ENCODE assay signal across 1 cellular context in the genomic region with DNA sequence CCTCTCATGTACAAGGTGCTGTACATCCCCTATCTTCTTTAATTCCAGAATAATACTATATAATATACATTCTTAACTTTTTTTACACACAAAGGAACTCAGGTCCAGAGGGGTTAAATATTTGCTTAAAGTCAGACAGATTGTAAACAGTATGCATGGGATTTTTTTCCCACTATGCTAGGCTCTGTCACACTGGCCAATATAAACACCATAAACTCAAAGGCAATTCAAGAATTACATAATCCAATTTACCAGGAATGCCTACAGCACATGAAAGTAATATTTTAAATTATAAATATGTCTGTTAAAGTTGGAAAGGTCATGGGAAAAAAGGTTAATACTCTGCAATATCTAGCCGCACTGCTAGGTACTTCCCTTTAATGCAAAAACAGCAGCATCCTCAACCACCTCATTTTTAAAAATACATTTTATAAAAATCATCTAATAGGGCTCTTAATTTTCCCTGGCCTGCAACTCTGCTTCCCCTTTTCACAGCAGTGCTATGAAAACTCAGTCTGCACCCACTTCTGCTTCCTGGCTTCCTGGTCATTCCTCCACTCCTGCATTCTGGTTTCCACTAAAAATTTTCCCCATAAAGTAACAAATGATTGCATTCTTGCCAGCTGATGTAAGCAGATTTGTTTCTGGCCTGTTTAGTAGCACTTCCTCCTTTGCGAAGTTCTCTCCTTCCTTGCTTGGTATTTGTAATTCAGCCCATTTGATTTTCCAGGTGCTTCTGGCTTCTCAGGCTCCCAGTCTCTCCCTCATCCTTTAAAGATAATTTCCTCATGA.
TF ChIP-seq lines count a peak whose summit lies in the region.

No MANE protein-coding gene starts in this region.

TF ChIP-seq in HEK293, 187 proteins besides CTCF, POLR2A, EP300 and RAD21 (continued from another document):
- TF ChIP-seq, protein P1, sequence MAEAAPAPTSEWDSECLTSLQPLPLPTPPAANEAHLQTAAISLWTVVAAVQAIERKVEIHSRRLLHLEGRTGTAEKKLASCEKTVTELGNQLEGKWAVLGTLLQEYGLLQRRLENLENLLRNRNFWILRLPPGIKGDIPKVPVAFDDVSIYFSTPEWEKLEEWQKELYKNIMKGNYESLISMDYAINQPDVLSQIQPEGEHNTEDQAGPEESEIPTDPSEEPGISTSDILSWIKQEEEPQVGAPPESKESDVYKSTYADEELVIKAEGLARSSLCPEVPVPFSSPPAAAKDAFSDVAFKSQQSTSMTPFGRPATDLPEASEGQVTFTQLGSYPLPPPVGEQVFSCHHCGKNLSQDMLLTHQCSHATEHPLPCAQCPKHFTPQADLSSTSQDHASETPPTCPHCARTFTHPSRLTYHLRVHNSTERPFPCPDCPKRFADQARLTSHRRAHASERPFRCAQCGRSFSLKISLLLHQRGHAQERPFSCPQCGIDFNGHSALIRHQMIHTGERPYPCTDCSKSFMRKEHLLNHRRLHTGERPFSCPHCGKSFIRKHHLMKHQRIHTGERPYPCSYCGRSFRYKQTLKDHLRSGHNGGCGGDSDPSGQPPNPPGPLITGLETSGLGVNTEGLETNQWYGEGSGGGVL (tag by site-specific recombination; IDR thresholded peaks at IDR 0.05): no peak
- TF ChIP-seq, protein P2, sequence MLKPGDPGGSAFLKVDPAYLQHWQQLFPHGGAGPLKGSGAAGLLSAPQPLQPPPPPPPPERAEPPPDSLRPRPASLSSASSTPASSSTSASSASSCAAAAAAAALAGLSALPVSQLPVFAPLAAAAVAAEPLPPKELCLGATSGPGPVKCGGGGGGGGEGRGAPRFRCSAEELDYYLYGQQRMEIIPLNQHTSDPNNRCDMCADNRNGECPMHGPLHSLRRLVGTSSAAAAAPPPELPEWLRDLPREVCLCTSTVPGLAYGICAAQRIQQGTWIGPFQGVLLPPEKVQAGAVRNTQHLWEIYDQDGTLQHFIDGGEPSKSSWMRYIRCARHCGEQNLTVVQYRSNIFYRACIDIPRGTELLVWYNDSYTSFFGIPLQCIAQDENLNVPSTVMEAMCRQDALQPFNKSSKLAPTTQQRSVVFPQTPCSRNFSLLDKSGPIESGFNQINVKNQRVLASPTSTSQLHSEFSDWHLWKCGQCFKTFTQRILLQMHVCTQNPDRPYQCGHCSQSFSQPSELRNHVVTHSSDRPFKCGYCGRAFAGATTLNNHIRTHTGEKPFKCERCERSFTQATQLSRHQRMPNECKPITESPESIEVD (tag by site-specific recombination; IDR thresholded peaks at IDR 0.05): peak; percentile 68
- TF ChIP-seq, protein P3, sequence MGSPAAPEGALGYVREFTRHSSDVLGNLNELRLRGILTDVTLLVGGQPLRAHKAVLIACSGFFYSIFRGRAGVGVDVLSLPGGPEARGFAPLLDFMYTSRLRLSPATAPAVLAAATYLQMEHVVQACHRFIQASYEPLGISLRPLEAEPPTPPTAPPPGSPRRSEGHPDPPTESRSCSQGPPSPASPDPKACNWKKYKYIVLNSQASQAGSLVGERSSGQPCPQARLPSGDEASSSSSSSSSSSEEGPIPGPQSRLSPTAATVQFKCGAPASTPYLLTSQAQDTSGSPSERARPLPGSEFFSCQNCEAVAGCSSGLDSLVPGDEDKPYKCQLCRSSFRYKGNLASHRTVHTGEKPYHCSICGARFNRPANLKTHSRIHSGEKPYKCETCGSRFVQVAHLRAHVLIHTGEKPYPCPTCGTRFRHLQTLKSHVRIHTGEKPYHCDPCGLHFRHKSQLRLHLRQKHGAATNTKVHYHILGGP (tag by site-specific recombination; IDR thresholded peaks at IDR 0.05): no peak
- TF ChIP-seq PRDM1 (tag by site-specific recombination; IDR thresholded peaks at IDR 0.05): 0 out of 2 replicates have a peak, but pooled peaks have one; percentile 7
- TF ChIP-seq HOXC10 (CRISPR knock-in tag; IDR thresholded peaks at IDR 0.05): no peak
